ENCODE assay signal across 8 cellular contexts in the genomic region with DNA sequence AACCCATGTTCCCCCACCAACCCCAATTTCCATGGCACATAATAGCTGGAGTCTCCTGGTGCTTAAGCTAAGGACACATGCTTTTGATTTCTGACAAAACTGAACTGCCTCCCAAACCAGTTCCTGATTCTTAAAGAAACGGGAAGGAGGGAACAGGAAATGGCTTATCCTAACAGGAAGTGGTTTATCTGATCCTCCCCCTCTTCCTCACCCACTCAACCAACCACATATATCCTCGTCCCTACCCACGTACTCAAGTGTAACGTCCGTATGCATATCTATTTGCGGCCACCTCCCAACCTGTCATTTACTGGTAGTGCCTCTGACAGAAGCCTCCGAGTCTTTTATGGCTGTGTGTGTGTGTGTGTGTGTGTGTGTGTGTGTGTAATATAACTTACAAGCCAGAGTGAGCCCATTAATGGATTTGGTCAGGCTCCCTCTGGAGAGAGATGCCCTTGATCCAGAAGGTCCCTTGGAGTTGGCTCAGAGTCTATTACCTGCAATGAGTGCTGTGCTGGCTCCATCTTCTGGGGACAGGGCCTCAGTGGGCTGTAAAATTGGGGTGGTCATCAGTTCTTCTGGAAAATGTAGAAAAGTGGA. TPM values are rescaled to one million over a fixed set of nuclear protein-coding genes. Genes with fewer than 3 reads are reported as not detected.
DNase-seq lines count a peak whose midpoint lies in the region; ATAC-seq, FAIRE-seq and TF ChIP-seq lines count a peak whose summit lies in the region.

No MANE protein-coding gene starts in this region.

- POLR2A ChIA-PET in H1 (lab: Charles Lee; ENCODE audit: partially characterized antibody), result interaction anchor here (0.8 to 1.5 kb wide), 4 partner anchors 9 to 74 kb away, joined by 3 to 9 read pairs (median 4); a partner anchor contains a TSS

- H3K4me2 ChIP-seq in H1 (ENCODE audit: insufficient read depth in 1 of 2, low read depth in 2 of 2, low read length in 2 of 2), result no peak overlapping the region

- peaks cover 3% of the 10 kb centered on the region; the same call in 1 of the 2 replicates for H3K79me1 ChIP-seq in H1 (ENCODE audit: low read depth, low read length)

- H3K4me3 ChIP-seq in H1 (ENCODE audit: extremely low read depth in 1 of 4, insufficient read depth in 2 of 4, low read depth in 3 of 4, low read length in 4 of 4), result no peak overlapping the region
- no peak overlapping the region for H3K4me3 ChIP-seq in esophagus muscularis mucosa

- no peak overlapping the region for H4K8ac ChIP-seq in H1 (ENCODE audit: extremely low read depth, insufficient read depth, low read length)

- H3K27me3 ChIP-seq in H1 (replicated peaks in 1 of 4; ENCODE audit: control insufficient read depth in 3 of 4, extremely low read depth in 1 of 4, insufficient read depth in 3 of 4, low read length in 3 of 4) (no peaks in the 10 kb centered on the region), esophagus muscularis mucosa (no peaks in the 10 kb centered on the region)

- H3K23ac ChIP-seq in H1 (ENCODE audit: insufficient read length), result no peak overlapping the region

- no peaks in the 10 kb centered on the region for H3K27me3 Mint-ChIP-seq in natural killer cell treated with Interleukin-12 subunit alpha and Interleukin-12 subunit beta and Interleukin-15 and Interleukin-18, amount 100 ng/mL, for 72 hours

- H3K4me1 ChIP-seq in H1 (replicated peaks in 1 of 4; ENCODE audit: control insufficient read depth in 3 of 4, insufficient read depth in 4 of 4, low read length in 3 of 4) (peaks cover 0 to 19% (median 7%) of the 10 kb centered on the region in 4 experiments; a peak in 6 of 7 replicates), esophagus muscularis mucosa (peaks cover 18 to 34% (median 22%) of the 10 kb centered on the region in 4 donors)

- H3K36me3 ChIP-seq in H1 (ENCODE audit: control insufficient read depth in 2 of 4, insufficient read depth in 4 of 4, low read length in 3 of 4) (peaks cover 8 to 27% (median 14%) of the 10 kb centered on the region in 4 experiments), esophagus muscularis mucosa (peaks cover 12 to 47% (median 40%) of the 10 kb centered on the region in 4 donors)

- H3K4me3 Mint-ChIP-seq in natural killer cell treated with Interleukin-12 subunit alpha and Interleukin-12 subunit beta and Interleukin-15 and Interleukin-18, amount 100 ng/mL, for 72 hours, result peak overlapping the region; percentile 69

- 86 to 100% methylated on average over 3 to 7 of the region's 7 CpGs for WGBS in H1 (ENCODE audit: extremely low coverage in 1 of 2, insufficient coverage in 1 of 2, insufficient read length in 1 of 2, insufficient replicate concordance in 2 of 2, low coverage in 1 of 2, low lambda C conversion rate in 2 of 2, missing lambda C conversion rate in 1 of 2), 2 experiments
- 57% methylated on average over 7 of the region's 7 CpGs for WGBS in esophagus muscularis mucosa

- no peak overlapping the region for H3K56ac ChIP-seq in H1 (replicated peaks; ENCODE audit: insufficient read length, low read depth, low read length)

- TF ChIP-seq EP300 in H1 (IDR thresholded peaks at IDR 0.05; ENCODE audit: borderline replicate concordance in 1 of 2, low read depth in 2 of 2, low read length in 2 of 2) (no peak), esophagus muscularis mucosa (IDR thresholded peaks at IDR 0.05) (no peak)

- peak overlapping the region; percentile 74; the same call in 1 of the 2 replicates for H2BK15ac ChIP-seq in H1 (ENCODE audit: low read length)

- TF ChIP-seq CTCF in H1 (IDR thresholded peaks at IDR 0.05; ENCODE audit: control extremely low read depth in 1 of 3, insufficient read depth in 1 of 3, low read depth in 1 of 3, low read length in 3 of 3), result peak in 2 of 3 experiments; percentile 39 to 40; a peak in 3 of 4 replicates
- no peak for TF ChIP-seq CTCF in esophagus muscularis mucosa (IDR thresholded peaks at IDR 0.05)

- no peaks in the 10 kb centered on the region for H3K79me2 ChIP-seq in H1 (ENCODE audit: control insufficient read depth in 1 of 2, insufficient read depth in 2 of 2, low read length in 2 of 2)

- H3K27ac Mint-ChIP-seq in natural killer cell treated with Interleukin-12 subunit alpha and Interleukin-12 subunit beta and Interleukin-15 and Interleukin-18, amount 100 ng/mL, for 72 hours, result peak overlapping the region; percentile 87 to 93

- CTCF ChIA-PET in H1 (lab: Charles Lee; ENCODE audit: partially characterized antibody), result interaction anchor here (1.1 to 1.5 kb wide), 2 partner anchors 28 to 163 kb away, joined by 3 to 6 read pairs; a partner anchor contains a TSS

- H2BK12ac ChIP-seq in H1 (ENCODE audit: low read depth, low read length), result no peak overlapping the region

- TF ChIP-seq RAD21 in H1 (IDR thresholded peaks at IDR 0.05 in 1 of 2, conservative IDR thresholded peaks at IDR 0.05 in 1 of 2; ENCODE audit: low read depth in 2 of 2, low read length in 2 of 2), result peak; percentile 56 to 64

- no peak overlapping the region for H4K5ac ChIP-seq in H1 (ENCODE audit: insufficient read length, low read depth, low read length)

- peak; percentile 80 to 81 for ATAC-seq in natural killer cell treated with Interleukin-12 subunit alpha and Interleukin-12 subunit beta and Interleukin-15 and Interleukin-18, amount 100 ng/mL, for 72 hours
- ATAC-seq in GM21619 (IDR thresholded peaks at IDR 0.05; ENCODE audit: unreplicated experiment), result no peak

- DNase-seq in activated gamma-delta T cell treated with Interleukin-2 at 50 U/mL for 16 hours, result peak; percentile 20
- DNase-seq in activated gamma-delta T cell (lab: John Stamatoyannopoulos, UW), result no peak
- DNase-seq in SK-MEL-5 (ENCODE audit: low read depth, low spot score), result peak; percentile 40
- DNase-seq in H1 (ENCODE audit: low read depth in 1 of 2, low spot score in 2 of 2), result no peak
- no peak for DNase-seq in natural killer cell treated with Interleukin-12 subunit alpha and Interleukin-12 subunit beta and Interleukin-15 and Interleukin-18, amount 100 ng/mL, for 72 hours (ENCODE audit: low spot score)
- DNase-seq in cerebellum (ENCODE audit: low spot score), result no peak
- DNase-seq in esophagus muscularis mucosa (ENCODE audit: extremely low spot score), result no peak

- H3K23me2 ChIP-seq in H1 (ENCODE audit: low read depth, low read length), result no peaks in the 10 kb centered on the region; the same call in 1 of the 2 replicates

- H2AK5ac ChIP-seq in H1 (ENCODE audit: low read depth, low read length), result no peak overlapping the region

- no peak overlapping the region for H4K91ac ChIP-seq in H1 (replicated peaks; ENCODE audit: insufficient read length, low read length)

- H4K20me1 ChIP-seq in H1 (replicated peaks in 1 of 2; ENCODE audit: control insufficient read depth in 1 of 2, insufficient read depth in 2 of 2, low read length in 2 of 2), result peaks cover 0 to 2% of the 10 kb centered on the region in 2 experiments

- H3K36me3 Mint-ChIP-seq in natural killer cell treated with Interleukin-12 subunit alpha and Interleukin-12 subunit beta and Interleukin-15 and Interleukin-18, amount 100 ng/mL, for 72 hours, result peaks cover 14% of the 10 kb centered on the region

- H3K9me3 ChIP-seq in H1 (ENCODE audit: insufficient read depth in 2 of 2, low read depth in 1 of 2, low read length in 1 of 2) (no peaks in the 10 kb centered on the region), esophagus muscularis mucosa (no peaks in the 10 kb centered on the region)

- FAIRE-seq in H1 (lab: Jason Lieb, UNC), result no peak

- H2AFZ ChIP-seq in H1 (ENCODE audit: low read length), result no peak overlapping the region

- H3K27ac ChIP-seq in H1 (ENCODE audit: low read depth, low read length) (no peak overlapping the region), esophagus muscularis mucosa (replicated peaks in 1 of 4) (peak overlapping the region in 1 of 4 donors; percentile 20)

- H2BK5ac ChIP-seq in H1 (ENCODE audit: low read depth, low read length), result peak overlapping the region; percentile 49; the same call in 1 of the 2 replicates

- H2BK120ac ChIP-seq in H1 (replicated peaks; ENCODE audit: low read depth, low read length), result no peak overlapping the region

- no peak overlapping the region for H3K14ac ChIP-seq in H1 (ENCODE audit: insufficient read length)

- no peak overlapping the region for H3K9ac ChIP-seq in H1 (replicated peaks in 1 of 4; ENCODE audit: extremely low read depth in 1 of 4, low read depth in 3 of 4, low read length in 3 of 4)

- H3K9me3 Mint-ChIP-seq in natural killer cell treated with Interleukin-12 subunit alpha and Interleukin-12 subunit beta and Interleukin-15 and Interleukin-18, amount 100 ng/mL, for 72 hours, result no peaks in the 10 kb centered on the region

- H3K4me1 Mint-ChIP-seq in natural killer cell treated with Interleukin-12 subunit alpha and Interleukin-12 subunit beta and Interleukin-15 and Interleukin-18, amount 100 ng/mL, for 72 hours (ENCODE audit: low read depth in 2 of 2), result peaks cover 42 to 44% of the 10 kb centered on the region in 2 donors

- no peak overlapping the region for H2BK20ac ChIP-seq in H1 (ENCODE audit: low read length)

- no peak overlapping the region for H3K18ac ChIP-seq in H1 (ENCODE audit: extremely low read depth, low read length)

- intact Hi-C loops in esophagus muscularis mucosa (cut with DNase I), result no loop called here

- no peak overlapping the region for H3K4ac ChIP-seq in H1 (replicated peaks; ENCODE audit: insufficient read length, low read depth, low read length)

- in situ Hi-C loops in SK-MEL-5 (cut with HindIII; ENCODE audit: low pct_unique_long_range_greater_than_20kb, low sequenced_read_pairs), result no loop called here

- TF ChIP-seq POLR2A in H1 (IDR thresholded peaks at IDR 0.05; ENCODE audit: control extremely low read depth in 1 of 2, low read depth in 2 of 2, low read length in 2 of 2) (no peak), esophagus muscularis mucosa (IDR thresholded peaks at IDR 0.05; ENCODE audit: low read depth) (no peak)

RNA-seq across cellular contexts. Expression of a gene that starts 7.7 kb away (rescaled TPM):
- 424 and 462 TPM in 2 replicates for total RNA-seq in SK-MEL-5 (2014; rRNA removed; shearing (Covaris generic))
- 451 and 490 TPM in 2 replicates for polyA plus RNA-seq in SK-MEL-5 (2015; cell fraction: cytosol; rRNA removed)
- 218 and 265 TPM in 2 replicates for polyA plus RNA-seq in SK-MEL-5 (2015; cell fraction: nucleus; rRNA removed)
- total RNA-seq in H1 (2021; fragmentation: NEBNext Ultra II Directional; extraction: Animal tissue kit (Norgen Biotek cat#: 25700)), result 24.9 and 27.1 TPM in 2 replicates
- 64.7 and 77.2 TPM in 2 replicates for polyA plus RNA-seq in H1 (2011; rRNA removed)
- polyA plus RNA-seq in H1 (2011; cell fraction: cytosol; rRNA removed), result 69.2 TPM
- 73.7 TPM for polyA plus RNA-seq in H1 (2011; cell fraction: nucleus; rRNA removed)
- polyA plus RNA-seq in H1 (2012, experiment 1 of 2), result 29.7 to 51.3 TPM (median 45.2 TPM) in 4 replicates
- polyA plus RNA-seq in H1 (2012, experiment 2 of 2), result 16.9 TPM
- 35.8 TPM for polyA plus RNA-seq in H1 (2013, experiment 1 of 2)
- polyA plus RNA-seq in H1 (2013, experiment 2 of 2), result 33.0 TPM
- polyA minus RNA-seq in H1 (2011; rRNA and poly(A)+ RNA removed), result 63.7 and 86.0 TPM in 2 replicates
- 24.7 TPM for polyA minus RNA-seq in H1 (2011; cell fraction: cytosol; rRNA and poly(A)+ RNA removed)
- 33.1 TPM for polyA minus RNA-seq in H1 (2011; cell fraction: nucleus; rRNA and poly(A)+ RNA removed)
- 100 to 1,000 TPM in 1 of 2 donors, 10 to 100 TPM in 1; 78.3 to 141 TPM for total RNA-seq in natural killer cell treated with Interleukin-12 subunit alpha and Interleukin-12 subunit beta and Interleukin-15 and Interleukin-18, amount 100 ng/mL, for 72 hours
- total RNA-seq in cerebellum, result 50.1 TPM
- 100 to 1,000 TPM; 247 to 451 (median 356) TPM for total RNA-seq in esophagus muscularis mucosa

RNA-seq across cellular contexts. Expression of a gene that starts 23.9 kb away (rescaled TPM):
- 1.8 and 2.3 TPM in 2 replicates for total RNA-seq in SK-MEL-5 (2014; rRNA removed; shearing (Covaris generic))
- 2.8 and 5.0 TPM in 2 replicates for polyA plus RNA-seq in SK-MEL-5 (2015; cell fraction: cytosol; rRNA removed)
- 1.9 and 3.6 TPM in 2 replicates for polyA plus RNA-seq in SK-MEL-5 (2015; cell fraction: nucleus; rRNA removed)
- total RNA-seq in H1 (2021; fragmentation: NEBNext Ultra II Directional; extraction: Animal tissue kit (Norgen Biotek cat#: 25700)), result 9.2 and 9.4 TPM in 2 replicates
- 12.7 and 13.9 TPM in 2 replicates for polyA plus RNA-seq in H1 (2011; rRNA removed)
- 12.9 TPM for polyA plus RNA-seq in H1 (2011; cell fraction: cytosol; rRNA removed)
- 8.2 TPM for polyA plus RNA-seq in H1 (2011; cell fraction: nucleus; rRNA removed)
- polyA plus RNA-seq in H1 (2012, experiment 1 of 2), result 9.5 to 11.2 TPM (median 10.4 TPM) in 4 replicates
- 11.1 TPM for polyA plus RNA-seq in H1 (2012, experiment 2 of 2)
- 10.1 TPM for polyA plus RNA-seq in H1 (2013, experiment 1 of 2)
- 11.8 TPM for polyA plus RNA-seq in H1 (2013, experiment 2 of 2)
- 9.9 and 12.0 TPM in 2 replicates for polyA minus RNA-seq in H1 (2011; rRNA and poly(A)+ RNA removed)
- 3.4 TPM for polyA minus RNA-seq in H1 (2011; cell fraction: cytosol; rRNA and poly(A)+ RNA removed)
- polyA minus RNA-seq in H1 (2011; cell fraction: nucleus; rRNA and poly(A)+ RNA removed), result 5.0 TPM
- 10 to 100 TPM in 1 of 2 donors, 1 to 10 TPM in 1; 3.8 to 11.5 TPM for total RNA-seq in natural killer cell treated with Interleukin-12 subunit alpha and Interleukin-12 subunit beta and Interleukin-15 and Interleukin-18, amount 100 ng/mL, for 72 hours
- total RNA-seq in cerebellum (2.1 TPM), esophagus muscularis mucosa (1 to 10 TPM; 1.2 to 5.2 (median 4.0) TPM)

RNA-seq across cellular contexts. Expression of a gene that starts 28.5 kb away (rescaled TPM):
- 1.5 and 3.1 TPM in 2 replicates for total RNA-seq in SK-MEL-5 (2014; rRNA removed; shearing (Covaris generic))
- 3.7 and 4.6 TPM in 2 replicates for polyA plus RNA-seq in SK-MEL-5 (2015; cell fraction: cytosol; rRNA removed)
- polyA plus RNA-seq in SK-MEL-5 (2015; cell fraction: nucleus; rRNA removed), result 15.8 and 18.3 TPM in 2 replicates
- total RNA-seq in H1 (2021; fragmentation: NEBNext Ultra II Directional; extraction: Animal tissue kit (Norgen Biotek cat#: 25700)), result 6.8 and 8.7 TPM in 2 replicates
- polyA plus RNA-seq in H1 (2011; rRNA removed), result 5.6 and 7.5 TPM in 2 replicates
- 3.4 TPM for polyA plus RNA-seq in H1 (2011; cell fraction: cytosol; rRNA removed)
- 12.0 TPM for polyA plus RNA-seq in H1 (2011; cell fraction: nucleus; rRNA removed)
- polyA plus RNA-seq in H1 (2012, experiment 1 of 2), result 6.5 to 7.3 TPM (median 7.1 TPM) in 4 replicates
- 21.5 TPM for polyA plus RNA-seq in H1 (2012, experiment 2 of 2)
- polyA plus RNA-seq in H1 (2013, experiment 1 of 2), result 4.2 TPM
- 3.8 TPM for polyA plus RNA-seq in H1 (2013, experiment 2 of 2)
- 3.5 and 5.5 TPM in 2 replicates for polyA minus RNA-seq in H1 (2011; rRNA and poly(A)+ RNA removed)
- polyA minus RNA-seq in H1 (2011; cell fraction: cytosol; rRNA and poly(A)+ RNA removed), result 7.0 TPM
- 7.0 TPM for polyA minus RNA-seq in H1 (2011; cell fraction: nucleus; rRNA and poly(A)+ RNA removed)
- total RNA-seq in natural killer cell treated with Interleukin-12 subunit alpha and Interleukin-12 subunit beta and Interleukin-15 and Interleukin-18, amount 100 ng/mL, for 72 hours, result 1 to 10 TPM; 3.6 to 5.3 TPM
- total RNA-seq in cerebellum (12.4 TPM), esophagus muscularis mucosa (10 to 100 TPM; 13.3 to 27.2 (median 16.9) TPM)

Comparison
In these comparisons a context has a peak if more than half of its experiments do, and no peak if none do; other contexts are left out.
1. DNase-seq: peak in activated gamma-delta T cell treated with Interleukin-2 at 50 U/mL for 16 hours (single experiment) and SK-MEL-5 (single experiment); none in activated gamma-delta T cell (single experiment), H1 (0 of 2), natural killer cell treated with Interleukin-12 subunit alpha and Interleukin-12 subunit beta and Interleukin-15 and Interleukin-18, amount 100 ng/mL, for 72 hours (single experiment), cerebellum (single experiment) and esophagus muscularis mucosa (single experiment).
2. CTCF ChIP-seq: peak in H1 (2 of 3); none in esophagus muscularis mucosa (0 of 3).